Comparison of ENCODE assay signal across 25 cellular contexts in the genomic region with DNA sequence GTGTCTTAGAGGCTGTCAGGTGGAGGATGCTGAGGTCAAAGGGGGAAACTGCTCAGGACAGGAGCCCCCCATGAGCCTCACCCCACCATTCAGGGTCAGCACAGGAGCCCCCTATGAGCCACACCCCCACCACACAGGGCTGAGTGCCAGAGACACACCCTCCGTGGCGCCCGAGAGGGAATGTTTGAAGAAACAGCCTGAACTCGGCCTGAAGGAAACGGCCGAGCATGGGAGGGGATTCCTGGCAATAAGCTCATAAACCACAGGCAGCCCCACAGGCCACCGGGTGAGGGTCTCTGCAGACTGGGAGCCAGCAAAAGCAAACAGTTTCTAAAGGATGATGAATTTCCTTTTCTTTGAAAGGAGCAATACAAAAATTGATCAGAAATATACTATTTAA.
"Had no signal": no experiment of that assay in that cellular context is flagged by ENCODE, and none has a peak within 500 bp of the region (broad histone marks: within the 10 kb centered on the region; RNA-seq: fewer than 3 reads in every experiment).

No MANE protein-coding gene starts in this region.

- H3K27me3 ChIP-seq: colonic mucosa, dorsolateral prefrontal cortex, gastrocnemius medialis, transverse colon, uterus had no signal

- H3K4me3 Mint-ChIP-seq: activated naive CD4-positive, alpha-beta T cell treated with anti-CD3 and anti-CD28 coated beads for 36 hours; activated naive CD8-positive, alpha-beta T cell treated with anti-CD3 and anti-CD28 coated beads, Interleukin-2, amount 10 ng/mL, durations not matched to agents 7 days and 5 days; activated T-cell treated with anti-CD3 and anti-CD28 coated beads, Interleukin-2, amount 50 U/mL, for 24 hours; activated T-helper 17 cell treated with anti-CD3 and anti-CD28 coated beads, Interleukin-2, amount 50 U/mL, for 72 hours; central memory CD8-positive, alpha-beta T cell; effector memory CD8-positive, alpha-beta T cell; nephron; stimulated activated naive B cell treated with anti-CD40 and anti-IgM and Interleukin-4, amounts not matched to agents 10 μg/mL and 1 μg/mL and 100 μg/mL, for 72 hours had no signal

- FAIRE-seq: endothelial cell of umbilical vein had no signal

- H3K27ac Mint-ChIP-seq: activated naive CD4-positive, alpha-beta T cell treated with anti-CD3 and anti-CD28 coated beads for 36 hours; activated naive CD8-positive, alpha-beta T cell treated with anti-CD3 and anti-CD28 coated beads, Interleukin-2, amount 10 ng/mL, durations not matched to agents 7 days and 5 days; activated T-cell treated with anti-CD3 and anti-CD28 coated beads, Interleukin-2, amount 50 U/mL, for 24 hours; activated T-helper 17 cell treated with anti-CD3 and anti-CD28 coated beads, Interleukin-2, amount 50 U/mL, for 72 hours; effector memory CD8-positive, alpha-beta T cell; nephron; stimulated activated naive B cell treated with anti-CD40 and anti-IgM and Interleukin-4, amounts not matched to agents 10 μg/mL and 1 μg/mL and 100 μg/mL, for 72 hours had no signal

- H3K9me3 ChIP-seq: breast epithelium, colonic mucosa, gastrocnemius medialis, sigmoid colon, transverse colon, uterus had no signal

- H3K4me1 ChIP-seq: breast epithelium, colonic mucosa, gastrocnemius medialis, sigmoid colon, uterus had no signal

- H3K36me3 Mint-ChIP-seq: activated naive CD8-positive, alpha-beta T cell treated with anti-CD3 and anti-CD28 coated beads, Interleukin-2, amount 10 ng/mL, durations not matched to agents 7 days and 5 days; stimulated activated naive B cell treated with anti-CD40 and anti-IgM and Interleukin-4, amounts not matched to agents 10 μg/mL and 1 μg/mL and 100 μg/mL, for 72 hours had no signal

- DNase-seq: activated CD8-positive, alpha-beta memory T cell treated with anti-CD3 and anti-CD28 coated beads for 24 hours; activated CD8-positive, alpha-beta memory T cell treated with anti-CD3 and anti-CD28 coated beads, Interleukin-2, amount 50 U/mL, for 4 hours; activated naive CD4-positive, alpha-beta T cell treated with anti-CD3 and anti-CD28 coated beads for 36 hours; activated naive CD8-positive, alpha-beta T cell treated with anti-CD3 and anti-CD28 coated beads, Interleukin-2, amount 10 ng/mL, durations not matched to agents 7 days and 5 days; activated T-cell treated with anti-CD3 and anti-CD28 coated beads, Interleukin-2, amount 50 U/mL, for 24 hours; amniotic stem cell; colonic mucosa; dorsolateral prefrontal cortex; effector memory CD8-positive, alpha-beta T cell; gastrocnemius medialis; hypothalamus; occipital lobe; sigmoid colon; stimulated activated CD4-positive, alpha-beta T cell treated with anti-CD3 and anti-CD28 coated beads, Interleukin-2, amount 100 ng/mL, for 48 hours; stimulated activated CD8-positive, alpha-beta memory T cell treated with anti-CD3 and anti-CD28 coated beads, Interleukin-4, amount 100 ng/mL, for 48 hours; stimulated activated naive B cell treated with anti-CD40 and anti-IgM and Interleukin-4, amounts not matched to agents 10 μg/mL and 1 μg/mL and 100 μg/mL, for 72 hours; T-helper 9 cell; transverse colon; uterus had no signal

- H3K4me2 ChIP-seq: smooth muscle cell had no signal

- H3K9me3 Mint-ChIP-seq: activated naive CD4-positive, alpha-beta T cell treated with anti-CD3 and anti-CD28 coated beads for 36 hours; activated naive CD8-positive, alpha-beta T cell treated with anti-CD3 and anti-CD28 coated beads, Interleukin-2, amount 10 ng/mL, durations not matched to agents 7 days and 5 days; activated T-helper 17 cell treated with anti-CD3 and anti-CD28 coated beads, Interleukin-2, amount 50 U/mL, for 72 hours; central memory CD8-positive, alpha-beta T cell; effector memory CD8-positive, alpha-beta T cell; nephron had no signal

- H3K27ac ChIP-seq: breast epithelium, colonic mucosa, gastrocnemius medialis, sigmoid colon, transverse colon, uterus had no signal

- H3K4me1 Mint-ChIP-seq: activated naive CD8-positive, alpha-beta T cell treated with anti-CD3 and anti-CD28 coated beads, Interleukin-2, amount 10 ng/mL, durations not matched to agents 7 days and 5 days; activated T-helper 17 cell treated with anti-CD3 and anti-CD28 coated beads, Interleukin-2, amount 50 U/mL, for 72 hours; central memory CD8-positive, alpha-beta T cell; nephron; stimulated activated naive B cell treated with anti-CD40 and anti-IgM and Interleukin-4, amounts not matched to agents 10 μg/mL and 1 μg/mL and 100 μg/mL, for 72 hours had no signal

- H3K27me3 Mint-ChIP-seq: activated T-cell treated with anti-CD3 and anti-CD28 coated beads, Interleukin-2, amount 50 U/mL, for 24 hours; activated T-helper 17 cell treated with anti-CD3 and anti-CD28 coated beads, Interleukin-2, amount 50 U/mL, for 72 hours; central memory CD8-positive, alpha-beta T cell; effector memory CD8-positive, alpha-beta T cell; stimulated activated naive B cell treated with anti-CD40 and anti-IgM and Interleukin-4, amounts not matched to agents 10 μg/mL and 1 μg/mL and 100 μg/mL, for 72 hours had no signal
